In genomic region chr9:36897019-36897418, GRCh38 we compare ENCODE assay signal across 28 cellular contexts.
"Had no signal": no experiment of that assay in that cellular context is flagged by ENCODE, and none has a peak within 500 bp of the region (broad histone marks: within the 10 kb centered on the region; RNA-seq: fewer than 3 reads in every experiment).

No MANE protein-coding gene starts in this region.

- DNase-seq: activated CD4-positive, alpha-beta T cell treated with anti-CD3 and anti-CD28 coated beads for 36 hours; activated CD4-positive, alpha-beta T cell treated with anti-CD3 and anti-CD28 coated beads, Interleukin-2, amount 50 U/mL, for 4 hours; activated CD4-positive, CD25-positive, alpha-beta regulatory T cell; activated effector memory CD4-positive, alpha-beta T cell treated with Interleukin-2 at 50 U/mL for 16 hours; activated naive CD4-positive, alpha-beta T cell treated with anti-CD3 and anti-CD28 coated beads for 36 hours; activated naive CD8-positive, alpha-beta T cell treated with anti-CD3 and anti-CD28 coated beads, Interleukin-2, amount 10 ng/mL, durations not matched to agents 7 days and 5 days; activated T-cell treated with anti-CD3 and anti-CD28 coated beads for 4 hours; cerebellar nuclear complex; colonic mucosa; effector memory CD8-positive, alpha-beta T cell; foreskin fibroblast; hippocampal formation; mesenchymal stem cell; mucosa of descending colon; stimulated activated CD4-positive, alpha-beta T cell treated with anti-CD3 and anti-CD28 coated beads, Interleukin-15, amount 100 ng/mL, for 24 hours; stimulated activated CD4-positive, alpha-beta T cell treated with anti-CD3 and anti-CD28 coated beads, Interleukin-2, amount 100 ng/mL, for 24 hours; stimulated activated naive CD8-positive, alpha-beta T cell treated with anti-CD3 and anti-CD28 coated beads, Interleukin-15, Interleukin-2, amounts not matched to agents 100 U/mL and 50 U/mL, for 24 hours; T-helper 17 cell; T1000; testis; transverse colon; uterus had no signal

- H3K27ac Mint-ChIP-seq: activated CD4-positive, alpha-beta T cell treated with anti-CD3 and anti-CD28 coated beads for 36 hours; activated naive CD4-positive, alpha-beta T cell treated with anti-CD3 and anti-CD28 coated beads for 36 hours; activated naive CD8-positive, alpha-beta T cell treated with anti-CD3 and anti-CD28 coated beads, Interleukin-2, amount 10 ng/mL, durations not matched to agents 7 days and 5 days; brain; effector memory CD8-positive, alpha-beta T cell; T-helper 17 cell had no signal

- H3K27me3 ChIP-seq: ascending aorta, colonic mucosa, right atrium auricular region, testis, uterus had no signal

- H3K36me3 Mint-ChIP-seq: activated naive CD8-positive, alpha-beta T cell treated with anti-CD3 and anti-CD28 coated beads, Interleukin-2, amount 10 ng/mL, durations not matched to agents 7 days and 5 days; brain had no signal

- H3K27ac ChIP-seq: ascending aorta, cardiac muscle cell, colonic mucosa, dorsolateral prefrontal cortex, right atrium auricular region, testis, transverse colon, uterus had no signal

- H3K4me3 Mint-ChIP-seq: activated CD4-positive, alpha-beta T cell treated with anti-CD3 and anti-CD28 coated beads for 36 hours; activated naive CD4-positive, alpha-beta T cell treated with anti-CD3 and anti-CD28 coated beads for 36 hours; activated naive CD8-positive, alpha-beta T cell treated with anti-CD3 and anti-CD28 coated beads, Interleukin-2, amount 10 ng/mL, durations not matched to agents 7 days and 5 days; brain; effector memory CD8-positive, alpha-beta T cell; T-helper 17 cell had no signal

- H3K4me3 ChIP-seq: ascending aorta, cardiac muscle cell, colonic mucosa, dorsolateral prefrontal cortex, mucosa of descending colon, right atrium auricular region, testis, transverse colon, uterus had no signal

- H3K9me3 ChIP-seq: ascending aorta, colonic mucosa, mucosa of descending colon, right atrium auricular region, testis, transverse colon, uterus had no signal

- H3K36me3 ChIP-seq: ascending aorta, cardiac muscle cell, colonic mucosa, right atrium auricular region, transverse colon, uterus had no signal

- ATAC-seq: activated CD4-positive, alpha-beta T cell treated with anti-CD3 and anti-CD28 coated beads for 36 hours; effector memory CD8-positive, alpha-beta T cell; mucosa of descending colon; stimulated activated naive CD8-positive, alpha-beta T cell treated with anti-CD3 and anti-CD28 coated beads, Interleukin-15, Interleukin-2, amounts not matched to agents 100 U/mL and 50 U/mL, for 24 hours; T-helper 17 cell had no signal

- H3K4me1 ChIP-seq: ascending aorta, colonic mucosa, right atrium auricular region, testis, transverse colon, uterus had no signal

- H3K9me3 Mint-ChIP-seq: activated naive CD4-positive, alpha-beta T cell treated with anti-CD3 and anti-CD28 coated beads for 36 hours; activated naive CD8-positive, alpha-beta T cell treated with anti-CD3 and anti-CD28 coated beads, Interleukin-2, amount 10 ng/mL, durations not matched to agents 7 days and 5 days; effector memory CD8-positive, alpha-beta T cell had no signal

- H3K4me1 Mint-ChIP-seq: activated CD4-positive, alpha-beta T cell treated with anti-CD3 and anti-CD28 coated beads for 36 hours; activated naive CD8-positive, alpha-beta T cell treated with anti-CD3 and anti-CD28 coated beads, Interleukin-2, amount 10 ng/mL, durations not matched to agents 7 days and 5 days had no signal

- FAIRE-seq: endothelial cell of umbilical vein had no signal
